1 cellular context compared by ENCODE assay signal in the genomic region with DNA sequence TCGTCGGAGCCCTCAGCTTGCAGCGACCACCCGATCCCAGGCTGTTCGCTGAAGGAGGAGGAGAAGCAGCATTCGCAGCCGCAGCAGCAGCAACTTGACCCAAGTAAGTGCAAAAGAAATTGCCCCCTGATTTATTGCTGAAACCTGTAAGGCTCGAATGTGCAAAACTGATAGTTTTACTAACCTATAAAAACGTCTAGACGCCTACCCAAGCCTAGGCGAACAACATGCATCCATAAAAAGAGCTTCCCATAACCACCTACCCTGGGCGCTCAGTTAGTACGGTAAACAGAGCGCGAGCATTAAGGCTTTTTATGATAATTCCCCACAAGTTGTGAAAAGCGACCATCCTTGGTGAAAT.
TF ChIP-seq lines count a peak whose summit lies in the region.

No MANE protein-coding gene starts in this region.

TF ChIP-seq in HepG2, 621 proteins besides CTCF, POLR2A, EP300 and RAD21:
- peak; percentile 96 for TF ChIP-seq EZH2 (conservative IDR thresholded peaks at IDR 0.05; ENCODE audit: low read depth, low read length)
- TF ChIP-seq, protein P1, sequence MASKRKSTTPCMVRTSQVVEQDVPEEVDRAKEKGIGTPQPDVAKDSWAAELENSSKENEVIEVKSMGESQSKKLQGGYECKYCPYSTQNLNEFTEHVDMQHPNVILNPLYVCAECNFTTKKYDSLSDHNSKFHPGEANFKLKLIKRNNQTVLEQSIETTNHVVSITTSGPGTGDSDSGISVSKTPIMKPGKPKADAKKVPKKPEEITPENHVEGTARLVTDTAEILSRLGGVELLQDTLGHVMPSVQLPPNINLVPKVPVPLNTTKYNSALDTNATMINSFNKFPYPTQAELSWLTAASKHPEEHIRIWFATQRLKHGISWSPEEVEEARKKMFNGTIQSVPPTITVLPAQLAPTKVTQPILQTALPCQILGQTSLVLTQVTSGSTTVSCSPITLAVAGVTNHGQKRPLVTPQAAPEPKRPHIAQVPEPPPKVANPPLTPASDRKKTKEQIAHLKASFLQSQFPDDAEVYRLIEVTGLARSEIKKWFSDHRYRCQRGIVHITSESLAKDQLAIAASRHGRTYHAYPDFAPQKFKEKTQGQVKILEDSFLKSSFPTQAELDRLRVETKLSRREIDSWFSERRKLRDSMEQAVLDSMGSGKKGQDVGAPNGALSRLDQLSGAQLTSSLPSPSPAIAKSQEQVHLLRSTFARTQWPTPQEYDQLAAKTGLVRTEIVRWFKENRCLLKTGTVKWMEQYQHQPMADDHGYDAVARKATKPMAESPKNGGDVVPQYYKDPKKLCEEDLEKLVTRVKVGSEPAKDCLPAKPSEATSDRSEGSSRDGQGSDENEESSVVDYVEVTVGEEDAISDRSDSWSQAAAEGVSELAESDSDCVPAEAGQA (IDR thresholded peaks at IDR 0.05; ENCODE audit: low read depth) = no peak
- TF ChIP-seq, protein P1 (CRISPR knock-in tag; IDR thresholded peaks at IDR 0.05; ENCODE audit: borderline replicate concordance) = no peak
- TF ChIP-seq, protein P2, sequence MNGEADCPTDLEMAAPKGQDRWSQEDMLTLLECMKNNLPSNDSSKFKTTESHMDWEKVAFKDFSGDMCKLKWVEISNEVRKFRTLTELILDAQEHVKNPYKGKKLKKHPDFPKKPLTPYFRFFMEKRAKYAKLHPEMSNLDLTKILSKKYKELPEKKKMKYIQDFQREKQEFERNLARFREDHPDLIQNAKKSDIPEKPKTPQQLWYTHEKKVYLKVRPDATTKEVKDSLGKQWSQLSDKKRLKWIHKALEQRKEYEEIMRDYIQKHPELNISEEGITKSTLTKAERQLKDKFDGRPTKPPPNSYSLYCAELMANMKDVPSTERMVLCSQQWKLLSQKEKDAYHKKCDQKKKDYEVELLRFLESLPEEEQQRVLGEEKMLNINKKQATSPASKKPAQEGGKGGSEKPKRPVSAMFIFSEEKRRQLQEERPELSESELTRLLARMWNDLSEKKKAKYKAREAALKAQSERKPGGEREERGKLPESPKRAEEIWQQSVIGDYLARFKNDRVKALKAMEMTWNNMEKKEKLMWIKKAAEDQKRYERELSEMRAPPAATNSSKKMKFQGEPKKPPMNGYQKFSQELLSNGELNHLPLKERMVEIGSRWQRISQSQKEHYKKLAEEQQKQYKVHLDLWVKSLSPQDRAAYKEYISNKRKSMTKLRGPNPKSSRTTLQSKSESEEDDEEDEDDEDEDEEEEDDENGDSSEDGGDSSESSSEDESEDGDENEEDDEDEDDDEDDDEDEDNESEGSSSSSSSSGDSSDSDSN (CRISPR knock-in tag; IDR thresholded peaks at IDR 0.05) = no peak
